8 cellular contexts compared by ENCODE assay signal in the genomic region with DNA sequence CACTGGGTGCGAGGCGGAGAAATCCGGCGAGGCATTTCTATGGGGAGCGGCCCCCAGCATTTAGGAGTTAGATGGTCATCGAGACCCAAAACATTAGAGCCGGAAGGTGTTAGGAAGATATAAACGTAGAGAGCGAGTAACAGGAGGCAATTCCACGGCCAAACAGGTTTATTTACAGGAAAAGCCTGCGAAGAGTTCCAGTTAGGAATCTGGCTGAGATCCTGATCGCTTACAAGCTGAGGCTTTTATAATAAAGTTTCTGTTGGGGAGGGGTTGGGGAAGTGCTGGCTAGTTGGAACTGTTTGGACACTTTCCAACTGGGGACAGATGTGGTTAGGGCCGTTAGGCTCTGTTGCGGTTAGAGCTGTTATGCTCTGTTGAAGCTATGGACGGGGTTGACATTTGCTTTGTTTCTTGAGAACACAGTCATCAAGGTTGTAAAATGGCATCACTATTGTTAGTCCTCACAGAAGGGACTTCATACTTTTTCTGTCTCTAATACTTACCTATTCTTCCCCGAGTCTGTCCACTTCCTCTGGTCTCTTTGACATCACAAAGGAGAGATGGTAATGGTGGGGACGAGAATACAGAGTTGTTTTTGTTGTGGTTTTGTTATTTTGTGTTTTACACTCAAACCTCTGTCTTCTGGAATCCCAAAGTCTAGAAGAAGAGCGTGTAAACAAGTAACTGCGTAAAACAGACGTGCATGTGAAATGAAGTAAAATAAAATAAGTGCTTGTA. TPM values are rescaled to one million over a fixed set of nuclear protein-coding genes. Genes with fewer than 3 reads are reported as not detected.
DNase-seq lines count a peak whose midpoint lies in the region; ATAC-seq and TF ChIP-seq lines count a peak whose summit lies in the region.

No MANE protein-coding gene starts in this region.

- CTCF ChIA-PET in activated CD4-positive, alpha-beta T cell treated with anti-CD3 and anti-CD28 coated beads, Interleukin-2, amount 10 ng/mL, durations not matched to agents 7 days and 5 days (lab: Charles Lee) = interaction anchor here (1.3 to 3.8 kb wide), 3 partner anchors 11 to 25 kb away, joined by 3 to 20 read pairs (median 4); no protein-coding TSS in a partner anchor

- H3K27ac Mint-ChIP-seq in T-helper 2 cell treated with Interferon-gamma antibody and Interleukin-4, amounts not matched to agents 5 μg/mL and 100 μg/mL, for 36 hours = no peak overlapping the region
- H3K27ac Mint-ChIP-seq in activated CD4-positive, alpha-beta T cell treated with anti-CD3 and anti-CD28 coated beads, Interleukin-2, amount 10 ng/mL, durations not matched to agents 7 days and 5 days = no peak overlapping the region

- peaks cover 5% of the 10 kb centered on the region for H3K4me1 Mint-ChIP-seq in T-helper 2 cell treated with Interferon-gamma antibody and Interleukin-4, amounts not matched to agents 5 μg/mL and 100 μg/mL, for 36 hours (ENCODE audit: low read depth)
- H3K4me1 Mint-ChIP-seq in activated CD4-positive, alpha-beta T cell treated with anti-CD3 and anti-CD28 coated beads, Interleukin-2, amount 10 ng/mL, durations not matched to agents 7 days and 5 days = peaks cover 4% of the 10 kb centered on the region

- peaks cover 9% of the 10 kb centered on the region for H3K4me1 ChIP-seq in osteoblast (ENCODE audit: insufficient read depth, low read length)

- no peak overlapping the region for H3K4me3 Mint-ChIP-seq in T-helper 2 cell treated with Interferon-gamma antibody and Interleukin-4, amounts not matched to agents 5 μg/mL and 100 μg/mL, for 36 hours
- H3K4me3 Mint-ChIP-seq in activated CD4-positive, alpha-beta T cell treated with anti-CD3 and anti-CD28 coated beads, Interleukin-2, amount 10 ng/mL, durations not matched to agents 7 days and 5 days = no peak overlapping the region

- peak overlapping the region; percentile 99 for H3K4me2 ChIP-seq in osteoblast (ENCODE audit: insufficient read depth, low read length)

- TF ChIP-seq CTCF in LNCaP clone FGC (IDR thresholded peaks at IDR 0.05; ENCODE audit: control insufficient read depth, extremely low read depth, insufficient read depth) (no peak), osteoblast (IDR thresholded peaks at IDR 0.05; ENCODE audit: extremely low read depth, low read depth, low read length) (no peak)

- H3K4me3 ChIP-seq in LNCaP clone FGC (ENCODE audit: low read depth, low read length) = peak overlapping the region; percentile 68
- peak overlapping the region; percentile 93 for H3K4me3 ChIP-seq in osteoblast (ENCODE audit: insufficient read depth, low read length)

- peak overlapping the region; percentile 92 for H2AFZ ChIP-seq in osteoblast (ENCODE audit: low read length)

- H3K9me3 ChIP-seq in osteoblast (ENCODE audit: low read depth, low read length) = no peaks in the 10 kb centered on the region

- H3K27me3 ChIP-seq in osteoblast (ENCODE audit: insufficient read depth, low read length) = peaks cover 3% of the 10 kb centered on the region

- DNase-seq in COR-L47 (lab: John Stamatoyannopoulos, UW) (peak; percentile 3), LNCaP clone FGC (ENCODE audit: low read depth) (no peak), fibroblast of the conjunctiva (ENCODE audit: low read depth) (peak; percentile 6), osteoblast (ENCODE audit: insufficient read length, low spot score, missing footprints) (no peak), ecto neural progenitor cell (ENCODE audit: low spot score) (no peak)
- peak; percentile 23 for DNase-seq in T-helper 2 cell treated with Interferon-gamma antibody and Interleukin-4, amounts not matched to agents 5 μg/mL and 100 μg/mL, for 36 hours (ENCODE audit: low spot score)
- no peak for DNase-seq in activated CD4-positive, alpha-beta T cell treated with anti-CD3 and anti-CD28 coated beads, Interleukin-2, amount 10 ng/mL, durations not matched to agents 7 days and 5 days

- H3K36me3 Mint-ChIP-seq in T-helper 2 cell treated with Interferon-gamma antibody and Interleukin-4, amounts not matched to agents 5 μg/mL and 100 μg/mL, for 36 hours (ENCODE audit: low read depth) = peaks cover 9% of the 10 kb centered on the region
- H3K36me3 Mint-ChIP-seq in activated CD4-positive, alpha-beta T cell treated with anti-CD3 and anti-CD28 coated beads, Interleukin-2, amount 10 ng/mL, durations not matched to agents 7 days and 5 days (ENCODE audit: low read depth) = peaks cover 11% of the 10 kb centered on the region

- no peaks in the 10 kb centered on the region for H4K20me1 ChIP-seq in osteoblast (ENCODE audit: insufficient read depth, low read length)

- peak; percentile 53 for ATAC-seq in GM19395 (IDR thresholded peaks at IDR 0.05; ENCODE audit: unreplicated experiment)

- H3K9me3 Mint-ChIP-seq in T-helper 2 cell treated with Interferon-gamma antibody and Interleukin-4, amounts not matched to agents 5 μg/mL and 100 μg/mL, for 36 hours = peaks cover 22% of the 10 kb centered on the region
- peaks cover 14% of the 10 kb centered on the region for H3K9me3 Mint-ChIP-seq in activated CD4-positive, alpha-beta T cell treated with anti-CD3 and anti-CD28 coated beads, Interleukin-2, amount 10 ng/mL, durations not matched to agents 7 days and 5 days

- H3K27me3 Mint-ChIP-seq in T-helper 2 cell treated with Interferon-gamma antibody and Interleukin-4, amounts not matched to agents 5 μg/mL and 100 μg/mL, for 36 hours (ENCODE audit: low read depth) = peaks cover 3% of the 10 kb centered on the region
- peaks cover 4% of the 10 kb centered on the region for H3K27me3 Mint-ChIP-seq in activated CD4-positive, alpha-beta T cell treated with anti-CD3 and anti-CD28 coated beads, Interleukin-2, amount 10 ng/mL, durations not matched to agents 7 days and 5 days

- POLR2A ChIA-PET in activated CD4-positive, alpha-beta T cell treated with anti-CD3 and anti-CD28 coated beads, Interleukin-2, amount 10 ng/mL, durations not matched to agents 7 days and 5 days (lab: Charles Lee) = interaction anchor here (0.7 to 1.0 kb wide), 2 partner anchors 84 to 175 kb away, joined by 3 read pairs; no protein-coding TSS in a partner anchor

- no peaks in the 10 kb centered on the region for H3K79me2 ChIP-seq in osteoblast (ENCODE audit: insufficient read depth, low read length)

- H3K36me3 ChIP-seq in osteoblast (ENCODE audit: insufficient read depth, low read length) = no peaks in the 10 kb centered on the region

- peak overlapping the region; percentile 84 for H3K27ac ChIP-seq in osteoblast (ENCODE audit: low read depth, low read length)

RNA-seq across cellular contexts. Expression of a gene that starts 0.5 kb away (rescaled TPM):
- total RNA-seq in osteoblast = 16.5 and 19.9 TPM in 2 replicates
- under 1 TPM; 0.37 to 0.56 TPM for total RNA-seq in activated CD4-positive, alpha-beta T cell treated with anti-CD3 and anti-CD28 coated beads, Interleukin-2, amount 10 ng/mL, durations not matched to agents 7 days and 5 days

RNA-seq across cellular contexts. Expression of a gene that starts 13.3 kb away (rescaled TPM):
- total RNA-seq in osteoblast = 2.9 and 3.5 TPM in 2 replicates
- 1 to 10 TPM; 6.2 to 7.0 TPM for total RNA-seq in activated CD4-positive, alpha-beta T cell treated with anti-CD3 and anti-CD28 coated beads, Interleukin-2, amount 10 ng/mL, durations not matched to agents 7 days and 5 days

RNA-seq across cellular contexts. Expression of a gene that starts 55.1 kb away (rescaled TPM):
- total RNA-seq in osteoblast = 6.2 and 8.0 TPM in 2 replicates
- total RNA-seq in activated CD4-positive, alpha-beta T cell treated with anti-CD3 and anti-CD28 coated beads, Interleukin-2, amount 10 ng/mL, durations not matched to agents 7 days and 5 days = 1 to 10 TPM; 1.5 to 1.7 TPM

Comparison
In these comparisons a context has a peak if more than half of its experiments do, and no peak if none do; other contexts are left out.
1. DNase-seq: peak in COR-L47 (single experiment), T-helper 2 cell treated with Interferon-gamma antibody and Interleukin-4, amounts not matched to agents 5 μg/mL and 100 μg/mL, for 36 hours (single experiment) and fibroblast of the conjunctiva (single experiment); none in LNCaP clone FGC (single experiment), osteoblast (single experiment), ecto neural progenitor cell (single experiment) and activated CD4-positive, alpha-beta T cell treated with anti-CD3 and anti-CD28 coated beads, Interleukin-2, amount 10 ng/mL, durations not matched to agents 7 days and 5 days (single experiment).
2. RNA of a gene that starts 0.5 kb away (total RNA-seq): 16.5 to 19.9 TPM in osteoblast; 0.37 to 0.56 TPM in activated CD4-positive, alpha-beta T cell treated with anti-CD3 and anti-CD28 coated beads, Interleukin-2, amount 10 ng/mL, durations not matched to agents 7 days and 5 days; every median in the first group is over 10 times any median in the second.